Comparison of ENCODE assay signal across 1 cellular context in genomic region chr3:33439421-33440327, GRCh38.
A peak's percentile ranks its signal among the peaks of the same experiment; 100 is the strongest.
TF ChIP-seq lines count a peak whose summit lies in the region.

No MANE protein-coding gene starts in this region.

TF ChIP-seq in HepG2, 621 proteins besides CTCF, POLR2A, EP300 and RAD21 (continued from another document and continues in another):
- no peak for TF ChIP-seq ZNF609 (CRISPR knock-in tag; IDR thresholded peaks at IDR 0.05; ENCODE audit: borderline replicate concordance)
- TF ChIP-seq MAFG (CRISPR knock-in tag; IDR thresholded peaks at IDR 0.05): no peak
- peak; percentile 68; the same call in 1 of the 2 replicates for TF ChIP-seq CBX5 (CRISPR knock-in tag; IDR thresholded peaks at IDR 0.05; ENCODE audit: borderline replicate concordance)
- TF ChIP-seq ZNF367 (CRISPR knock-in tag; IDR thresholded peaks at IDR 0.05; ENCODE audit: borderline replicate concordance): peak; percentile 19; the same call in 1 of the 2 replicates
- no peak for TF ChIP-seq NFIC (IDR thresholded peaks at IDR 0.05; ENCODE audit: low read length)
- no peak for TF ChIP-seq ZNF503 (CRISPR knock-in tag; IDR thresholded peaks at IDR 0.05)
- TF ChIP-seq ZNF407 (CRISPR knock-in tag; IDR thresholded peaks at IDR 0.05; ENCODE audit: not compliant biosample characterization): peak; percentile 22
- TF ChIP-seq CBX1 (IDR thresholded peaks at IDR 0.05; ENCODE audit: low read depth): no peak
- TF ChIP-seq ARID2 (CRISPR knock-in tag; IDR thresholded peaks at IDR 0.05; ENCODE audit: borderline replicate concordance): no peak; the same call in 1 of the 2 replicates
- TF ChIP-seq NR2F2 (IDR thresholded peaks at IDR 0.05; ENCODE audit: borderline replicate concordance, low read depth): no peak
- TF ChIP-seq GMEB2 (CRISPR knock-in tag; IDR thresholded peaks at IDR 0.05; ENCODE audit: low read depth): no peak
- no peak for TF ChIP-seq U2AF1 (optimal IDR thresholded peaks at IDR 0.05; ENCODE audit: low read depth, low read length)
- no peak; the same call in 1 of the 2 replicates for TF ChIP-seq BATF2 (CRISPR knock-in tag; IDR thresholded peaks at IDR 0.05)
- no peak for TF ChIP-seq HNRNPH1 (optimal IDR thresholded peaks at IDR 0.05; ENCODE audit: low read depth, low read length)
- TF ChIP-seq ZFP36L2 (CRISPR knock-in tag; IDR thresholded peaks at IDR 0.05): no peak
- TF ChIP-seq SP5 (CRISPR knock-in tag; IDR thresholded peaks at IDR 0.05; ENCODE audit: borderline replicate concordance, low read depth): no peak
- TF ChIP-seq ZBTB7A (CRISPR knock-in tag; IDR thresholded peaks at IDR 0.05): no peak
- TF ChIP-seq ZSCAN31 (CRISPR knock-in tag; IDR thresholded peaks at IDR 0.05; ENCODE audit: low read depth): peak; percentile 80; the same call in 1 of the 2 replicates
- TF ChIP-seq ZFP41 (CRISPR knock-in tag; IDR thresholded peaks at IDR 0.05; ENCODE audit: borderline replicate concordance): no peak
- no peak for TF ChIP-seq ZNF282 (IDR thresholded peaks at IDR 0.05; ENCODE audit: partially characterized antibody)
- TF ChIP-seq ZNF343 (CRISPR knock-in tag; IDR thresholded peaks at IDR 0.05): no peak; the same call in 1 of the 2 replicates
- TF ChIP-seq DMTF1 (CRISPR knock-in tag; IDR thresholded peaks at IDR 0.05): no peak
- peak; percentile 55; the same call in 1 of the 2 replicates for TF ChIP-seq ZSCAN20 (CRISPR knock-in tag; IDR thresholded peaks at IDR 0.05; ENCODE audit: borderline replicate concordance)
- TF ChIP-seq GPBP1L1 (CRISPR knock-in tag; IDR thresholded peaks at IDR 0.05): no peak
- TF ChIP-seq ZNF513 (CRISPR knock-in tag; conservative IDR thresholded peaks at IDR 0.05): no peak
- no peak; the same call in 1 of the 2 replicates for TF ChIP-seq KDM5A (IDR thresholded peaks at IDR 0.05; ENCODE audit: borderline replicate concordance, low read length)
- no peak for TF ChIP-seq JUND (CRISPR knock-in tag; IDR thresholded peaks at IDR 0.05)
- TF ChIP-seq MAFK (conservative IDR thresholded peaks at IDR 0.05 in 1 of 2, IDR thresholded peaks at IDR 0.05 in 1 of 2; ENCODE audit: low read length in 2 of 2): no peak
